ENCODE assay signal across 23 cellular contexts in genomic region chr2:147553743-147554142, GRCh38.
"Had no signal": no experiment of that assay in that cellular context is flagged by ENCODE, and none has a peak within 500 bp of the region (broad histone marks: within the 10 kb centered on the region; RNA-seq: fewer than 3 reads in every experiment).

No MANE protein-coding gene starts in this region.

- H3K27me3 Mint-ChIP-seq: activated naive CD8-positive, alpha-beta T cell; central memory CD8-positive, alpha-beta T cell had no signal

- H3K4me1 Mint-ChIP-seq: central memory CD8-positive, alpha-beta T cell had no signal

- H3K27ac Mint-ChIP-seq: activated CD8-positive, alpha-beta T cell treated with anti-CD3 and anti-CD28 coated beads, Interleukin-2, amount 10 ng/mL, durations not matched to agents 7 days and 5 days; activated naive CD8-positive, alpha-beta T cell; activated T-helper 1 cell treated with anti-CD3 and anti-CD28 coated beads, Interleukin-12 subunit alpha, Interleukin-12 subunit beta, Interleukin-2, Interleukin-4 antibody, amounts not matched to agents 30 ng/mL and 10 ng/mL and 1 ng/mL, durations not matched to agents 14 hours and 24 hours and 36 hours; immature natural killer cell; natural killer cell treated with Interleukin-12 subunit alpha and Interleukin-12 subunit beta and Interleukin-15 and Interleukin-18, amount 100 ng/mL, for 72 hours had no signal

- H3K27me3 ChIP-seq: adrenal gland, ascending aorta, esophagus squamous epithelium, thyroid gland had no signal

- H3K36me3 ChIP-seq: adrenal gland, ascending aorta, esophagus squamous epithelium, thyroid gland, WERI-Rb-1 had no signal

- H3K4me3 Mint-ChIP-seq: activated CD8-positive, alpha-beta T cell treated with anti-CD3 and anti-CD28 coated beads, Interleukin-2, amount 10 ng/mL, durations not matched to agents 7 days and 5 days; activated naive CD8-positive, alpha-beta T cell; activated T-helper 1 cell treated with anti-CD3 and anti-CD28 coated beads, Interleukin-12 subunit alpha, Interleukin-12 subunit beta, Interleukin-2, Interleukin-4 antibody, amounts not matched to agents 30 ng/mL and 10 ng/mL and 1 ng/mL, durations not matched to agents 14 hours and 24 hours and 36 hours; central memory CD8-positive, alpha-beta T cell; immature natural killer cell; natural killer cell treated with Interleukin-12 subunit alpha and Interleukin-12 subunit beta and Interleukin-15 and Interleukin-18, amount 100 ng/mL, for 72 hours had no signal

- DNase-seq: activated CD4-positive, alpha-beta T cell treated with anti-CD3 and anti-CD28 coated beads for 1 hour; activated CD4-positive, alpha-beta T cell treated with anti-CD3 and anti-CD28 coated beads, Interleukin-2, amount 50 U/mL, for 1 hour; activated CD8-positive, alpha-beta T cell treated with anti-CD3 and anti-CD28 coated beads, Interleukin-2, amount 10 ng/mL, durations not matched to agents 7 days and 5 days; activated gamma-delta T cell treated with Interleukin-2 at 50 U/mL for 16 hours; adrenal gland; effector memory CD4-positive, alpha-beta T cell; esophagus squamous epithelium; immature natural killer cell; kidney glomerular epithelial cell; midbrain; posterior cingulate gyrus; stimulated activated CD4-positive, alpha-beta T cell treated with anti-CD3 and anti-CD28 coated beads, Interleukin-4, amount 100 ng/mL, for 4 hours; stimulated activated naive CD8-positive, alpha-beta T cell treated with anti-CD3 and anti-CD28 coated beads, Interleukin-15, Interleukin-2, amounts not matched to agents 100 U/mL and 50 U/mL, for 24 hours; substantia nigra; T-helper 1 cell; thyroid gland; WERI-Rb-1 had no signal

- H3K4me1 ChIP-seq: adrenal gland, ascending aorta, esophagus squamous epithelium, thyroid gland had no signal

- ATAC-seq: activated CD8-positive, alpha-beta T cell treated with anti-CD3 and anti-CD28 coated beads, Interleukin-2, amount 10 ng/mL, durations not matched to agents 7 days and 5 days; natural killer cell treated with Interleukin-12 subunit alpha and Interleukin-12 subunit beta and Interleukin-15 and Interleukin-18, amount 100 ng/mL, for 72 hours; SK-N-SH treated with all-trans-retinoic acid at 6 μM for 48 hours; stimulated activated naive CD8-positive, alpha-beta T cell treated with anti-CD3 and anti-CD28 coated beads, Interleukin-15, Interleukin-2, amounts not matched to agents 100 U/mL and 50 U/mL, for 24 hours had no signal

- H3K4me3 ChIP-seq: adrenal gland, ascending aorta, esophagus squamous epithelium, thyroid gland had no signal

- H3K27ac ChIP-seq: adrenal gland, ascending aorta, esophagus squamous epithelium, thyroid gland, WERI-Rb-1 had no signal

- H3K9me3 ChIP-seq: adrenal gland, ascending aorta, esophagus squamous epithelium, thyroid gland had no signal

- H3K36me3 Mint-ChIP-seq: activated naive CD8-positive, alpha-beta T cell; natural killer cell treated with Interleukin-12 subunit alpha and Interleukin-12 subunit beta and Interleukin-15 and Interleukin-18, amount 100 ng/mL, for 72 hours had no signal

- H3K9me3 Mint-ChIP-seq: activated T-helper 1 cell treated with anti-CD3 and anti-CD28 coated beads, Interleukin-12 subunit alpha, Interleukin-12 subunit beta, Interleukin-2, Interleukin-4 antibody, amounts not matched to agents 30 ng/mL and 10 ng/mL and 1 ng/mL, durations not matched to agents 14 hours and 24 hours and 36 hours; central memory CD8-positive, alpha-beta T cell; natural killer cell treated with Interleukin-12 subunit alpha and Interleukin-12 subunit beta and Interleukin-15 and Interleukin-18, amount 100 ng/mL, for 72 hours had no signal
